9 cellular contexts compared by ENCODE assay signal in genomic region chr4:147096667-147097604, GRCh38.
DNase-seq lines count a peak whose midpoint lies in the region; ATAC-seq, FAIRE-seq and TF ChIP-seq lines count a peak whose summit lies in the region.
"Had no signal": no experiment of that assay in that cellular context is flagged by ENCODE, and none has a peak within 500 bp of the region (broad histone marks: within the 10 kb centered on the region; RNA-seq: fewer than 3 reads in every experiment).

No MANE protein-coding gene starts in this region.

- H3K9ac ChIP-seq in GM12878 (ENCODE audit: control insufficient read depth, insufficient read depth, low read length), result no peak overlapping the region

- no peak overlapping the region for H3K4me3 ChIP-seq in GM12878
- H3K4me3 ChIP-seq: SJCRH30 had no signal

- peaks cover 12% of the 10 kb centered on the region for H3K4me1 Mint-ChIP-seq in type B pancreatic cell (ENCODE audit: unreplicated experiment)

- intact Hi-C loops in GM12878 (cut with micrococcal nuclease; ENCODE audit: unreplicated experiment), result loop anchor here (1.0 to 5.0 kb wide), 2 partner anchors 78 to 180 kb away; no protein-coding TSS in a partner anchor

- H3K9me3 ChIP-seq in GM12878 (replicated peaks; ENCODE audit: control insufficient read depth, insufficient read depth, low read length), result no peaks in the 10 kb centered on the region
- H3K9me3 ChIP-seq: SJCRH30 had no signal

- no peak overlapping the region for H3K4me3 Mint-ChIP-seq in type B pancreatic cell

- H3K27me3 ChIP-seq in GM12878 (replicated peaks in 1 of 2; ENCODE audit: control insufficient read depth in 2 of 2, insufficient read depth in 2 of 2, low read length in 1 of 2), result peaks cover 0 to 1% of the 10 kb centered on the region in 2 experiments; a peak in 2 of 4 replicates
- H3K27me3 ChIP-seq: SJCRH30 had no signal

- no peaks in the 10 kb centered on the region for H3K9me3 Mint-ChIP-seq in type B pancreatic cell

- no peaks in the 10 kb centered on the region for H3K36me3 ChIP-seq in GM12878 (ENCODE audit: control insufficient read depth in 2 of 2, insufficient read depth in 2 of 2, low read length in 1 of 2)
- H3K36me3 ChIP-seq: SJCRH30 had no signal

- H3K36me3 Mint-ChIP-seq in type B pancreatic cell, result no peaks in the 10 kb centered on the region

- H3K27ac ChIP-seq in GM12878 (ENCODE audit: control insufficient read depth, insufficient read depth), result no peak overlapping the region
- H3K27ac ChIP-seq: SJCRH30 had no signal

- no peak for TF ChIP-seq EP300 in GM12878 (IDR thresholded peaks at IDR 0.05; ENCODE audit: borderline replicate concordance in 1 of 2, control insufficient read depth in 1 of 2, low read depth in 2 of 2, low read length in 2 of 2)

- H3K27ac Mint-ChIP-seq in type B pancreatic cell, result peak overlapping the region; percentile 17

- no peak overlapping the region for H3K4me2 ChIP-seq in GM12878 (ENCODE audit: control insufficient read depth, insufficient read depth)

- H3K79me2 ChIP-seq in GM12878 (ENCODE audit: control insufficient read depth, insufficient read depth, low read length), result no peaks in the 10 kb centered on the region

- TF ChIP-seq CTCF in GM12878 (IDR thresholded peaks at IDR 0.05 in 2 of 3, conservative IDR thresholded peaks at IDR 0.05 in 1 of 3; ENCODE audit: control insufficient read depth in 2 of 3, extremely low read depth in 1 of 3, insufficient read depth in 1 of 3, low read depth in 3 of 3, low read length in 3 of 3) (peak; percentile 32 to 66 (median 43); a peak in 5 of 6 replicates), type B pancreatic cell (conservative IDR thresholded peaks at IDR 0.05) (peak; percentile 90)

- CTCF ChIA-PET in GM12878 (lab: Yijun Ruan, JAX), result interaction anchor here (0.6 to 5.1 kb wide), 64 partner anchors 8 to 1540 kb away, joined by 3 to 125 read pairs (median 3); no protein-coding TSS in a partner anchor

- no peak overlapping the region for H2AFZ ChIP-seq in GM12878 (ENCODE audit: control insufficient read depth, low read depth, low read length)

- WGBS in GM12878 (ENCODE audit: insufficient coverage, insufficient replicate concordance, low lambda C conversion rate, missing lambda C conversion rate), result 16% methylated on average over 6 of the region's 6 CpGs

- POLR2A ChIA-PET in GM12878 (lab: Charles Lee), result no interaction called here

- no peaks in the 10 kb centered on the region for H4K20me1 ChIP-seq in GM12878 (ENCODE audit: control insufficient read depth, insufficient read depth)

- DNase-seq in Caki2 (ENCODE audit: low read depth) (peak; percentile 40), NAMALWA (ENCODE audit: low spot score) (peak; percentile 65), GM12878 (ENCODE audit: low read depth, low spot score) (no peak), type B pancreatic cell (ENCODE audit: extremely low spot score, unreplicated experiment) (no peak)
- DNase-seq in stimulated activated naive CD8-positive, alpha-beta T cell treated with anti-CD3 and anti-CD28 coated beads, Interleukin-15, Interleukin-2, amounts not matched to agents 100 U/mL and 50 U/mL, for 24 hours, result no peak

- ATAC-seq in GM19455 (IDR thresholded peaks at IDR 0.05; ENCODE audit: unreplicated experiment) (peak; percentile 85), GM12878 (peak; percentile 64), GM19463 (IDR thresholded peaks at IDR 0.05; ENCODE audit: unreplicated experiment) (no peak)
- no peak for ATAC-seq in stimulated activated naive CD8-positive, alpha-beta T cell treated with anti-CD3 and anti-CD28 coated beads, Interleukin-15, Interleukin-2, amounts not matched to agents 100 U/mL and 50 U/mL, for 24 hours

- H3K4me1 ChIP-seq in GM12878 (ENCODE audit: control insufficient read depth, insufficient read depth, low read length), result no peaks in the 10 kb centered on the region
- H3K4me1 ChIP-seq: SJCRH30 had no signal

- TF ChIP-seq RAD21 in GM12878 (IDR thresholded peaks at IDR 0.05; ENCODE audit: insufficient read depth, low read depth, low read length), result peak; percentile 86

- in situ Hi-C loops in Caki2 (cut with HindIII; ENCODE audit: low pct_unique_long_range_greater_than_20kb, low sequenced_read_pairs) (no loop called here), GM12878 (cut with MboI) (loop anchor here (5.0 to 10.0 kb wide), 2 partner anchors 80 to 762 kb away; no protein-coding TSS in a partner anchor)

- SMC1A ChIA-PET in GM12878 (lab: Charles Lee; ENCODE audit: uncharacterized antibody, unreplicated experiment), result interaction anchor here (0.6 to 2.0 kb wide), 38 partner anchors 8 to 1540 kb away, joined by 3 to 61 read pairs (median 3); partner anchors contain the start of gene TMEM184C

- FAIRE-seq in GM12878 (lab: Jason Lieb, UNC) (peak; percentile 77), islet of Langerhans (lab: Jason Lieb, UNC) (peak; percentile 95)

- TF ChIP-seq POLR2A in GM12878 (IDR thresholded peaks at IDR 0.05; ENCODE audit: low read depth, low read length), result no peak

- peaks cover 8% of the 10 kb centered on the region for H3K27me3 Mint-ChIP-seq in type B pancreatic cell

- BruUV-seq in GM12878 (replicated peaks; lab: Mats Ljungman, UMichigan), result no TSS peak

- RAD21 ChIA-PET in GM12878 (lab: Charles Lee; ENCODE audit: unreplicated experiment), result interaction anchor here (0.6 to 2.7 kb wide), 25 partner anchors 10 to 1453 kb away, joined by 3 to 51 read pairs (median 3); no protein-coding TSS in a partner anchor

TF ChIP-seq in GM12878, 131 proteins besides CTCF, POLR2A, EP300 and RAD21:
- TF ChIP-seq CREM (IDR thresholded peaks at IDR 0.05; ENCODE audit: low read depth), result no peak
- TF ChIP-seq SMC3 (IDR thresholded peaks at IDR 0.05; ENCODE audit: borderline replicate concordance, low read length), result peak; percentile 58; the same call in 1 of the 2 replicates

Comparison
In these comparisons a context has a peak if more than half of its experiments do, and no peak if none do; other contexts are left out.
1. DNase-seq: peak in Caki2 (single experiment) and NAMALWA (single experiment); none in GM12878 (single experiment), type B pancreatic cell (single experiment) and stimulated activated naive CD8-positive, alpha-beta T cell treated with anti-CD3 and anti-CD28 coated beads, Interleukin-15, Interleukin-2, amounts not matched to agents 100 U/mL and 50 U/mL, for 24 hours (single experiment).
2. ATAC-seq: peak in GM19455 (single experiment) and GM12878 (single experiment); none in GM19463 (single experiment) and stimulated activated naive CD8-positive, alpha-beta T cell treated with anti-CD3 and anti-CD28 coated beads, Interleukin-15, Interleukin-2, amounts not matched to agents 100 U/mL and 50 U/mL, for 24 hours (single experiment).